In genomic region chr1:153465728-153466625, GRCh38 we compare ENCODE assay signal across 8 cellular contexts. TPM values are rescaled to one million over a fixed set of nuclear protein-coding genes. Genes with fewer than 3 reads are reported as not detected.
A peak's percentile ranks its signal among the peaks of the same experiment; 100 is the strongest.
DNase-seq lines count a peak whose midpoint lies in the region; ATAC-seq and TF ChIP-seq lines count a peak whose summit lies in the region.

No MANE protein-coding gene starts in this region.

- no peaks in the 10 kb centered on the region for H4K20me1 ChIP-seq in smooth muscle cell (ENCODE audit: low read depth)

- H3K4me2 ChIP-seq in smooth muscle cell = peak overlapping the region; percentile 5

- H3F3A ChIP-seq in smooth muscle cell (ENCODE audit: low read depth) = no peaks in the 10 kb centered on the region

- no peaks in the 10 kb centered on the region for H3K79me2 ChIP-seq in smooth muscle cell (ENCODE audit: low read depth)

- 20% methylated on average over 22 of the region's 22 CpGs for WGBS in smooth muscle cell (ENCODE audit: low lambda C conversion rate)

- H2AFZ ChIP-seq in smooth muscle cell (ENCODE audit: low read depth) = no peak overlapping the region

- TF ChIP-seq CTCF in smooth muscle cell (IDR thresholded peaks at IDR 0.05; ENCODE audit: borderline replicate concordance, insufficient read depth, poor library complexity, severe bottlenecking) = peak; percentile 70

- intact Hi-C loops in left cardiac atrium (cut with DNase I) = no loop called here

- H3K9me3 ChIP-seq in smooth muscle cell (replicated peaks; ENCODE audit: low read depth) = no peaks in the 10 kb centered on the region

- no peaks in the 10 kb centered on the region for H3K27me3 ChIP-seq in smooth muscle cell (ENCODE audit: low read depth)

- H3K27ac ChIP-seq in smooth muscle cell (ENCODE audit: low read depth) = no peak overlapping the region

- no peaks in the 10 kb centered on the region for H3K4me1 ChIP-seq in smooth muscle cell (ENCODE audit: low read depth)

- ATAC-seq in left cardiac atrium = peak; percentile 50 to 83
- no peak for ATAC-seq in GM18858 (IDR thresholded peaks at IDR 0.05; ENCODE audit: unreplicated experiment)

- H3K4me3 ChIP-seq in smooth muscle cell = no peak overlapping the region

- DNase-seq in activated gamma-delta T cell treated with Interleukin-2 at 50 U/mL for 16 hours (peak; percentile 59), activated gamma-delta T cell (lab: John Stamatoyannopoulos, UW) (no peak), RPMI8226 (peak; percentile 73), left cardiac atrium (peak; percentile 68), smooth muscle cell (lab: John Stamatoyannopoulos, UW; ENCODE audit: unreplicated experiment) (peak; percentile 9), T1000 (lab: John Stamatoyannopoulos, UW) (no peak)
- DNase-seq in activated naive CD4-positive, alpha-beta T cell (lab: John Stamatoyannopoulos, UW) = peak; percentile 31 to 54 (median 40)

- H3K36me3 ChIP-seq in smooth muscle cell (ENCODE audit: low read depth) = no peaks in the 10 kb centered on the region

- H3K9ac ChIP-seq in smooth muscle cell (ENCODE audit: low read depth) = no peak overlapping the region

RNA-seq across cellular contexts. Expression of gene S100A7, which starts 5.5 kb away (rescaled TPM):
- total RNA-seq in left cardiac atrium (not detected), smooth muscle cell (not detected in 2 replicates)
- polyA plus RNA-seq in smooth muscle cell = not detected in 2 replicates

RNA-seq across cellular contexts. Expression of gene S100A7A, which starts 49.7 kb away (rescaled TPM):
- total RNA-seq in left cardiac atrium (not detected), smooth muscle cell (not detected in 2 replicates)
- not detected in 2 replicates for polyA plus RNA-seq in smooth muscle cell

Comparison
In these comparisons a context has a peak if more than half of its experiments do, and no peak if none do; other contexts are left out.
1. DNase-seq: peak in activated gamma-delta T cell treated with Interleukin-2 at 50 U/mL for 16 hours (single experiment), RPMI8226 (single experiment), activated naive CD4-positive, alpha-beta T cell (4 of 4), left cardiac atrium (single experiment) and smooth muscle cell (single experiment); none in activated gamma-delta T cell (single experiment) and T1000 (single experiment).